31 cellular contexts compared by ENCODE assay signal in genomic region chr1:164470996-164471395, GRCh38.
"Had no signal": no experiment of that assay in that cellular context is flagged by ENCODE, and none has a peak within 500 bp of the region (broad histone marks: within the 10 kb centered on the region; RNA-seq: fewer than 3 reads in every experiment).

No MANE protein-coding gene starts in this region.

- H3K4me3 ChIP-seq: ascending aorta, body of pancreas, breast epithelium, cardiac muscle cell, colonic mucosa had no signal

- H3K27me3 Mint-ChIP-seq: activated CD4-positive, alpha-beta memory T cell treated with anti-CD3 and anti-CD28 coated beads for 36 hours; activated CD4-positive, alpha-beta T cell treated with anti-CD3 and anti-CD28 coated beads for 36 hours; activated CD4-positive, alpha-beta T cell treated with anti-CD3 and anti-CD28 coated beads, Interleukin-2, amount 10 ng/mL, durations not matched to agents 24 days and 14 days; activated CD8-positive, alpha-beta memory T cell treated with anti-CD3 and anti-CD28 coated beads, Interleukin-2, amount 10 ng/mL, durations not matched to agents 7 days and 5 days; activated naive CD8-positive, alpha-beta T cell treated with anti-CD3 and anti-CD28 coated beads, Interleukin-2, amount 10 ng/mL, durations not matched to agents 7 days and 5 days had no signal

- DNase-seq: activated CD4-positive, alpha-beta memory T cell treated with anti-CD3 and anti-CD28 coated beads for 36 hours; activated CD4-positive, alpha-beta T cell treated with anti-CD3 and anti-CD28 coated beads for 36 hours; activated CD4-positive, alpha-beta T cell treated with anti-CD3 and anti-CD28 coated beads, Interleukin-2, amount 10 ng/mL, durations not matched to agents 24 days and 14 days; activated CD4-positive, CD25-positive, alpha-beta regulatory T cell; activated CD4-positive, CD25-positive, alpha-beta regulatory T cell treated with anti-CD3 and anti-CD28 coated beads, Interleukin-2, amount 50 U/mL, for 72 hours; activated CD8-positive, alpha-beta memory T cell treated with anti-CD3 and anti-CD28 coated beads, Interleukin-2, amount 10 ng/mL, durations not matched to agents 7 days and 5 days; activated CD8-positive, alpha-beta memory T cell treated with anti-CD3 and anti-CD28 coated beads, Interleukin-2, amount 50 U/mL, for 4 hours; activated CD8-positive, alpha-beta T cell treated with anti-CD3 and anti-CD28 coated beads, Interleukin-2, amount 10 ng/mL, durations not matched to agents 7 days and 5 days; activated effector memory CD4-positive, alpha-beta T cell treated with anti-CD3 and anti-CD28 coated beads, Interleukin-2, amount 50 U/mL, for 16 hours; activated naive CD4-positive, alpha-beta T cell treated with anti-CD3 and anti-CD28 coated beads for 36 hours; activated naive CD8-positive, alpha-beta T cell treated with anti-CD3 and anti-CD28 coated beads, Interleukin-2, amount 10 ng/mL, durations not matched to agents 7 days and 5 days; activated T-cell treated with anti-CD3 and anti-CD28 coated beads, Interleukin-2, amount 50 U/mL, for 1 hour; activated T-cell treated with anti-CD3 and anti-CD28 coated beads, Interleukin-2, amount 50 U/mL, for 48 hours; body of pancreas; central memory CD4-positive, alpha-beta T cell; cerebellar nuclear complex; colonic mucosa; effector CD8-positive, alpha-beta T cell; foreskin fibroblast; head of caudate nucleus; T-helper 2 cell had no signal

- H3K9me3 ChIP-seq: ascending aorta, body of pancreas, breast epithelium, colonic mucosa had no signal

- H3K36me3 ChIP-seq: ascending aorta, breast epithelium, cardiac muscle cell, colonic mucosa had no signal

- H3K9me3 Mint-ChIP-seq: activated CD4-positive, alpha-beta T cell treated with anti-CD3 and anti-CD28 coated beads, Interleukin-2, amount 10 ng/mL, durations not matched to agents 24 days and 14 days had no signal

- H3K4me1 Mint-ChIP-seq: activated CD4-positive, alpha-beta T cell treated with anti-CD3 and anti-CD28 coated beads for 36 hours; activated CD4-positive, alpha-beta T cell treated with anti-CD3 and anti-CD28 coated beads, Interleukin-2, amount 10 ng/mL, durations not matched to agents 24 days and 14 days; activated CD8-positive, alpha-beta memory T cell treated with anti-CD3 and anti-CD28 coated beads, Interleukin-2, amount 10 ng/mL, durations not matched to agents 7 days and 5 days; activated naive CD8-positive, alpha-beta T cell treated with anti-CD3 and anti-CD28 coated beads, Interleukin-2, amount 10 ng/mL, durations not matched to agents 7 days and 5 days had no signal

- H3K27ac ChIP-seq: ascending aorta, body of pancreas, breast epithelium, cardiac muscle cell, colonic mucosa, epithelial cell of prostate had no signal

- H3K27ac Mint-ChIP-seq: activated CD4-positive, alpha-beta memory T cell treated with anti-CD3 and anti-CD28 coated beads for 36 hours; activated CD4-positive, alpha-beta T cell treated with anti-CD3 and anti-CD28 coated beads for 36 hours; activated CD4-positive, alpha-beta T cell treated with anti-CD3 and anti-CD28 coated beads, Interleukin-2, amount 10 ng/mL, durations not matched to agents 24 days and 14 days; activated CD8-positive, alpha-beta memory T cell treated with anti-CD3 and anti-CD28 coated beads, Interleukin-2, amount 10 ng/mL, durations not matched to agents 7 days and 5 days; activated CD8-positive, alpha-beta T cell treated with anti-CD3 and anti-CD28 coated beads, Interleukin-2, amount 10 ng/mL, durations not matched to agents 7 days and 5 days; activated naive CD4-positive, alpha-beta T cell treated with anti-CD3 and anti-CD28 coated beads for 36 hours; activated naive CD4-positive, alpha-beta T cell treated with anti-CD3 and anti-CD28 coated beads, Interleukin-2, amount 50 U/mL, for 72 hours; activated naive CD8-positive, alpha-beta T cell treated with anti-CD3 and anti-CD28 coated beads, Interleukin-2, amount 10 ng/mL, durations not matched to agents 7 days and 5 days; activated T-helper 1 cell treated with anti-CD3 and anti-CD28 coated beads, Interleukin-12 subunit alpha, Interleukin-12 subunit beta, Interleukin-2, Interleukin-4 antibody, amounts not matched to agents 30 ng/mL and 10 ng/mL and 1 ng/mL, durations not matched to agents 14 hours and 24 hours and 36 hours; activated T-helper 2 cell treated with anti-CD3 and anti-CD28 coated beads, Interferon-gamma antibody, Interleukin-2, Interleukin-4, amounts not matched to agents 10 μg/mL and 5 μg/mL and 100 μg/mL, durations not matched to agents 14 hours and 24 hours and 36 hours had no signal

- FAIRE-seq: endometrium, endothelial cell of umbilical vein, frontal cortex had no signal

- H3K36me3 Mint-ChIP-seq: activated CD4-positive, alpha-beta memory T cell treated with anti-CD3 and anti-CD28 coated beads for 36 hours; activated CD8-positive, alpha-beta memory T cell treated with anti-CD3 and anti-CD28 coated beads, Interleukin-2, amount 10 ng/mL, durations not matched to agents 7 days and 5 days; activated naive CD4-positive, alpha-beta T cell treated with anti-CD3 and anti-CD28 coated beads, Interleukin-2, amount 50 U/mL, for 72 hours; activated naive CD8-positive, alpha-beta T cell treated with anti-CD3 and anti-CD28 coated beads, Interleukin-2, amount 10 ng/mL, durations not matched to agents 7 days and 5 days had no signal

- H3K4me1 ChIP-seq: ascending aorta, breast epithelium had no signal

- H3K27me3 ChIP-seq: ascending aorta, body of pancreas, breast epithelium, cardiac muscle cell, colonic mucosa had no signal

- H3K4me3 Mint-ChIP-seq: activated CD4-positive, alpha-beta memory T cell treated with anti-CD3 and anti-CD28 coated beads for 36 hours; activated CD4-positive, alpha-beta T cell treated with anti-CD3 and anti-CD28 coated beads for 36 hours; activated CD4-positive, alpha-beta T cell treated with anti-CD3 and anti-CD28 coated beads, Interleukin-2, amount 10 ng/mL, durations not matched to agents 24 days and 14 days; activated CD8-positive, alpha-beta memory T cell treated with anti-CD3 and anti-CD28 coated beads, Interleukin-2, amount 10 ng/mL, durations not matched to agents 7 days and 5 days; activated CD8-positive, alpha-beta T cell treated with anti-CD3 and anti-CD28 coated beads, Interleukin-2, amount 10 ng/mL, durations not matched to agents 7 days and 5 days; activated naive CD4-positive, alpha-beta T cell treated with anti-CD3 and anti-CD28 coated beads for 36 hours; activated naive CD8-positive, alpha-beta T cell treated with anti-CD3 and anti-CD28 coated beads, Interleukin-2, amount 10 ng/mL, durations not matched to agents 7 days and 5 days; activated T-helper 1 cell treated with anti-CD3 and anti-CD28 coated beads, Interleukin-12 subunit alpha, Interleukin-12 subunit beta, Interleukin-2, Interleukin-4 antibody, amounts not matched to agents 30 ng/mL and 10 ng/mL and 1 ng/mL, durations not matched to agents 14 hours and 24 hours and 36 hours had no signal

- ATAC-seq: activated CD4-positive, alpha-beta T cell treated with anti-CD3 and anti-CD28 coated beads for 36 hours; activated CD8-positive, alpha-beta memory T cell treated with anti-CD3 and anti-CD28 coated beads, Interleukin-2, amount 10 ng/mL, durations not matched to agents 7 days and 5 days; activated CD8-positive, alpha-beta T cell treated with anti-CD3 and anti-CD28 coated beads, Interleukin-2, amount 10 ng/mL, durations not matched to agents 7 days and 5 days; activated naive CD4-positive, alpha-beta T cell treated with anti-CD3 and anti-CD28 coated beads, Interleukin-2, amount 50 U/mL, for 72 hours; body of pancreas had no signal
